In genomic region chr7:17108049-17108584, GRCh38 we compare ENCODE assay signal across 31 cellular contexts.
"Had no signal": no experiment of that assay in that cellular context is flagged by ENCODE, and none has a peak within 500 bp of the region (broad histone marks: within the 10 kb centered on the region; RNA-seq: fewer than 3 reads in every experiment).

No MANE protein-coding gene starts in this region.

- H3K27me3 Mint-ChIP-seq: activated CD8-positive, alpha-beta T cell treated with anti-CD3 and anti-CD28 coated beads for 36 hours; activated naive CD8-positive, alpha-beta T cell treated with anti-CD3 and anti-CD28 coated beads for 36 hours; activated T-helper 17 cell treated with anti-CD3 and anti-CD28 coated beads, Interleukin-2, amount 50 U/mL, for 72 hours had no signal

- DNase-seq: activated CD4-positive, alpha-beta T cell treated with anti-CD3 and anti-CD28 coated beads, Interleukin-2, amount 10 ng/mL, durations not matched to agents 24 days and 14 days; activated CD4-positive, alpha-beta T cell treated with anti-CD3 and anti-CD28 coated beads, Interleukin-2, amount 50 U/mL, for 4 hours; activated CD8-positive, alpha-beta T cell treated with anti-CD3 and anti-CD28 coated beads for 36 hours; activated effector memory CD4-positive, alpha-beta T cell treated with anti-CD3 and anti-CD28 coated beads, Interleukin-2, amount 50 U/mL, for 16 hours; activated naive CD4-positive, alpha-beta T cell; activated naive CD4-positive, alpha-beta T cell treated with anti-CD3 and anti-CD28 coated beads, Interleukin-2, amount 50 U/mL, for 16 hours; activated naive CD8-positive, alpha-beta T cell treated with anti-CD3 and anti-CD28 coated beads for 36 hours; activated T-cell treated with anti-CD3 and anti-CD28 coated beads, Interleukin-2, amount 50 U/mL, for 1 hour; activated T-cell treated with anti-CD3 and anti-CD28 coated beads, Interleukin-2, amount 50 U/mL, for 72 hours; amniotic stem cell; aorta; brain microvascular endothelial cell; central memory CD4-positive, alpha-beta T cell; Karpas-422; MV-4-11; NCI-H1092; NCI-H1436 treated with DMSO at 0.1 percent for 48 hours; NCI-H187; NCI-H2029 treated with DMSO at 0.1 percent for 48 hours; NCI-H2107; NCI-H2171; NCI-H510A; NCI-H69; NK-92 treated with Interleukin-12 subunit alpha and Interleukin-12 subunit beta, amount 100 ng/mL, for 24 hours; PC-9; SHP77; SJCRH30; T1000; WERI-Rb-1 had no signal

- H3K9me3 Mint-ChIP-seq: activated CD8-positive, alpha-beta T cell treated with anti-CD3 and anti-CD28 coated beads for 36 hours; activated naive CD8-positive, alpha-beta T cell treated with anti-CD3 and anti-CD28 coated beads for 36 hours; activated T-helper 17 cell treated with anti-CD3 and anti-CD28 coated beads, Interleukin-2, amount 50 U/mL, for 72 hours had no signal

- H3K4me3 ChIP-seq: PC-9, SJCRH30, SK-N-MC had no signal

- H3K4me1 Mint-ChIP-seq: activated CD4-positive, alpha-beta T cell treated with anti-CD3 and anti-CD28 coated beads, Interleukin-2, amount 10 ng/mL, durations not matched to agents 24 days and 14 days; activated naive CD8-positive, alpha-beta T cell treated with anti-CD3 and anti-CD28 coated beads for 36 hours; activated T-helper 17 cell treated with anti-CD3 and anti-CD28 coated beads, Interleukin-2, amount 50 U/mL, for 72 hours had no signal

- H3K4me1 ChIP-seq: SJCRH30 had no signal

- ATAC-seq: activated CD8-positive, alpha-beta T cell treated with anti-CD3 and anti-CD28 coated beads for 36 hours; activated T-cell treated with anti-CD3 and anti-CD28 coated beads, Interleukin-2, amount 50 U/mL, for 72 hours; activated T-helper 17 cell treated with anti-CD3 and anti-CD28 coated beads, Interleukin-2, amount 50 U/mL, for 72 hours had no signal

- H3K36me3 ChIP-seq: brain microvascular endothelial cell, SJCRH30, WERI-Rb-1 had no signal

- H3K27ac Mint-ChIP-seq: activated CD4-positive, alpha-beta T cell treated with anti-CD3 and anti-CD28 coated beads, Interleukin-2, amount 10 ng/mL, durations not matched to agents 24 days and 14 days; activated CD8-positive, alpha-beta T cell treated with anti-CD3 and anti-CD28 coated beads for 36 hours; activated naive CD8-positive, alpha-beta T cell treated with anti-CD3 and anti-CD28 coated beads for 36 hours; activated T-cell treated with anti-CD3 and anti-CD28 coated beads, Interleukin-2, amount 50 U/mL, for 72 hours; activated T-helper 17 cell treated with anti-CD3 and anti-CD28 coated beads, Interleukin-2, amount 50 U/mL, for 72 hours had no signal

- H3K27me3 ChIP-seq: brain microvascular endothelial cell, SJCRH30 had no signal

- H3K9me3 ChIP-seq: SJCRH30 had no signal

- H3K27ac ChIP-seq: brain microvascular endothelial cell, PC-9, SJCRH30, SK-N-MC, WERI-Rb-1 had no signal

- H3K4me3 Mint-ChIP-seq: activated CD4-positive, alpha-beta T cell treated with anti-CD3 and anti-CD28 coated beads, Interleukin-2, amount 10 ng/mL, durations not matched to agents 24 days and 14 days; activated CD8-positive, alpha-beta T cell treated with anti-CD3 and anti-CD28 coated beads for 36 hours; activated naive CD8-positive, alpha-beta T cell treated with anti-CD3 and anti-CD28 coated beads for 36 hours; activated T-cell treated with anti-CD3 and anti-CD28 coated beads, Interleukin-2, amount 50 U/mL, for 72 hours; activated T-helper 17 cell treated with anti-CD3 and anti-CD28 coated beads, Interleukin-2, amount 50 U/mL, for 72 hours had no signal
